9 cellular contexts compared by ENCODE assay signal in the genomic region with DNA sequence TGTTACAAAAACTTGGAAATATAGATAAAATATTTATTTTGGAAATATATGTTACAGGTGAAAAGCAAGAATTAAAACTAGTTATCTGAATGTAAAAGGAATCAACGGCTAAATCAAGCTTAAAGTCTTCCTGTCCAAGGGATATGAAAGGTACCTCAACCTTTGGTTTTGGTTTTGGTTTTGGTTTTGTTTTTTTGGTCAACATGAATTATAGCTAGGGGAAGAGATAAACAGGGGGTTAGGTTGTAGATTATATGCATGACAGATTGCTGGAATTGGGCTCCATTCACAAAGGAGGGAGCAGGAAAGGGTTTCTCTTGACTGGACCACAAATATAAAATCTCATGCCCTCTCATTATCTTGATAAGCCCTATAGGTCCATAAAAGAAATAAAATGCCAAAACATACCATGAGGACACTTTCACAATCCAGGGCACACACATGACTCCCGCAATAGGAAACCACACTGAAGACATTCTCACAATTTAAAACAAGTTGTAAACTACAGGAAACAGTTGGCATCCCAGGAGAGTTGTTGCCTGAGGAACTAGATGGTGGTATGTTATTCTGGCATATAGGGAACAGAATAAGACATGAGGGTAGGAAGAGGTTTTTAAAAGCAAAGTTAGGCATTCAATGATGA. TPM values are rescaled to one million over a fixed set of nuclear protein-coding genes. Genes with fewer than 3 reads are reported as not detected.
DNase-seq lines count a peak whose midpoint lies in the region; ATAC-seq and TF ChIP-seq lines count a peak whose summit lies in the region.
"Had no signal": no experiment of that assay in that cellular context is flagged by ENCODE, and none has a peak within 500 bp of the region (broad histone marks: within the 10 kb centered on the region; RNA-seq: fewer than 3 reads in every experiment).

No MANE protein-coding gene starts in this region.

- H3K36me3 Mint-ChIP-seq in CD4-positive, alpha-beta T cell (ENCODE audit: low read depth): peaks cover 18% of the 10 kb centered on the region
- no peaks in the 10 kb centered on the region for H3K36me3 Mint-ChIP-seq in activated T-helper 17 cell treated with anti-CD3 and anti-CD28 coated beads, Interleukin-2, amount 50 U/mL, for 72 hours (ENCODE audit: low read depth)

- H3K4me3 Mint-ChIP-seq in CD4-positive, alpha-beta T cell: no peak overlapping the region
- H3K4me3 Mint-ChIP-seq in activated T-helper 17 cell treated with anti-CD3 and anti-CD28 coated beads, Interleukin-2, amount 50 U/mL, for 72 hours: peak overlapping the region; percentile 6
- H3K4me3 Mint-ChIP-seq: dendritic cell treated with granulocyte-macrophage colony-stimulating factor and Interleukin-4, amounts not matched to agents 40 ng/mL and 50 ng/mL, for 4 days had no signal

- H3K27ac ChIP-seq in CD4-positive, alpha-beta T cell (ENCODE audit: low read depth, low read length): no peak overlapping the region
- H3K27ac ChIP-seq in caudate nucleus (ENCODE audit: low read depth, low read length) (no peak overlapping the region), left ventricle myocardium inferior (replicated peaks) (no peak overlapping the region)

- DNase-seq in CD4-positive, alpha-beta T cell: no peak
- no peak for DNase-seq in caudate nucleus (lab: John Stamatoyannopoulos, UW)
- DNase-seq in left cardiac atrium: no peak
- DNase-seq in left ventricle myocardium inferior: no peak

- POLR2A ChIA-PET in CD4-positive, alpha-beta T cell (lab: Charles Lee): no interaction called here

- no peaks in the 10 kb centered on the region for H3K9me3 ChIP-seq in CD4-positive, alpha-beta T cell (ENCODE audit: control insufficient read depth, low read length)
- no peaks in the 10 kb centered on the region for H3K9me3 ChIP-seq in left ventricle myocardium inferior (replicated peaks)

- intact Hi-C loops in CD4-positive, alpha-beta T cell (cut with DNase I, micrococcal nuclease): no loop called here
- intact Hi-C loops in left cardiac atrium (cut with DNase I): no loop called here
- intact Hi-C loops in left ventricle myocardium inferior (cut with micrococcal nuclease): no loop called here

- ATAC-seq in CD4-positive, alpha-beta T cell (ENCODE audit: poor library complexity): no peak
- ATAC-seq in GM19351 (IDR thresholded peaks at IDR 0.05; ENCODE audit: unreplicated experiment) (peak; percentile 82), HG03103 (IDR thresholded peaks at IDR 0.05; ENCODE audit: low read depth, unreplicated experiment) (peak; percentile 69), left cardiac atrium (no peak), HG03439 (IDR thresholded peaks at IDR 0.05; ENCODE audit: unreplicated experiment) (no peak)
- peak; percentile 48 for ATAC-seq in activated T-helper 17 cell treated with anti-CD3 and anti-CD28 coated beads, Interleukin-2, amount 50 U/mL, for 72 hours (replicated peaks)

- CTCF ChIA-PET in CD4-positive, alpha-beta T cell (lab: Charles Lee): no interaction called here

- no peaks in the 10 kb centered on the region for H3K27me3 ChIP-seq in CD4-positive, alpha-beta T cell (ENCODE audit: control insufficient read depth, insufficient read depth, low read length)
- no peaks in the 10 kb centered on the region for H3K27me3 ChIP-seq in left ventricle myocardium inferior (ENCODE audit: low read depth)

- H3K4me1 Mint-ChIP-seq in CD4-positive, alpha-beta T cell (ENCODE audit: low read depth): peaks cover 30% of the 10 kb centered on the region
- peaks cover 16% of the 10 kb centered on the region for H3K4me1 Mint-ChIP-seq in activated T-helper 17 cell treated with anti-CD3 and anti-CD28 coated beads, Interleukin-2, amount 50 U/mL, for 72 hours

- H3K27ac Mint-ChIP-seq in CD4-positive, alpha-beta T cell: peak overlapping the region; percentile 11
- H3K27ac Mint-ChIP-seq in activated T-helper 17 cell treated with anti-CD3 and anti-CD28 coated beads, Interleukin-2, amount 50 U/mL, for 72 hours: peak overlapping the region; percentile 18
- H3K27ac Mint-ChIP-seq: dendritic cell treated with granulocyte-macrophage colony-stimulating factor and Interleukin-4, amounts not matched to agents 40 ng/mL and 50 ng/mL, for 4 days had no signal

- H3K36me3 ChIP-seq in left ventricle myocardium inferior: no peaks in the 10 kb centered on the region

- no peaks in the 10 kb centered on the region for H3K27me3 Mint-ChIP-seq in CD4-positive, alpha-beta T cell
- H3K27me3 Mint-ChIP-seq in activated T-helper 17 cell treated with anti-CD3 and anti-CD28 coated beads, Interleukin-2, amount 50 U/mL, for 72 hours: no peaks in the 10 kb centered on the region
- H3K27me3 Mint-ChIP-seq: dendritic cell treated with granulocyte-macrophage colony-stimulating factor and Interleukin-4, amounts not matched to agents 40 ng/mL and 50 ng/mL, for 4 days had no signal

- H3K9me3 Mint-ChIP-seq in CD4-positive, alpha-beta T cell: no peaks in the 10 kb centered on the region
- no peaks in the 10 kb centered on the region for H3K9me3 Mint-ChIP-seq in activated T-helper 17 cell treated with anti-CD3 and anti-CD28 coated beads, Interleukin-2, amount 50 U/mL, for 72 hours
- H3K9me3 Mint-ChIP-seq: dendritic cell treated with granulocyte-macrophage colony-stimulating factor and Interleukin-4, amounts not matched to agents 40 ng/mL and 50 ng/mL, for 4 days had no signal

- peaks cover 28% of the 10 kb centered on the region for H3K4me1 ChIP-seq in left ventricle myocardium inferior

- no peak overlapping the region for H3K4me3 ChIP-seq in left ventricle myocardium inferior

- no peak for TF ChIP-seq CTCF in CD4-positive, alpha-beta T cell (IDR thresholded peaks at IDR 0.05)
- TF ChIP-seq CTCF in left ventricle myocardium inferior (IDR thresholded peaks at IDR 0.05; ENCODE audit: borderline replicate concordance): no peak

RNA-seq across cellular contexts. Expression of a gene that starts 46.6 kb away (rescaled TPM):
- total RNA-seq in CD4-positive, alpha-beta T cell: 1 to 10 TPM; 1.3 to 1.6 TPM
- total RNA-seq in activated T-helper 17 cell treated with anti-CD3 and anti-CD28 coated beads, Interleukin-2, amount 50 U/mL, for 72 hours: 1 to 10 TPM; 5.2 to 9.7 TPM
- total RNA-seq in left cardiac atrium (1 to 10 TPM; 3.4 to 5.0 TPM), left ventricle myocardium inferior (5.5 TPM)

Comparison
In these comparisons a context has a peak if more than half of its experiments do, and no peak if none do; other contexts are left out.
1. ATAC-seq: peak in GM19351 (single experiment), HG03103 (single experiment) and activated T-helper 17 cell treated with anti-CD3 and anti-CD28 coated beads, Interleukin-2, amount 50 U/mL, for 72 hours (single experiment); none in CD4-positive, alpha-beta T cell (single experiment), left cardiac atrium (0 of 2) and HG03439 (single experiment).